Comparison of ENCODE assay signal across 11 cellular contexts in genomic region chr20:36644713-36645109, GRCh38. TPM values are rescaled to one million over a fixed set of nuclear protein-coding genes. Genes with fewer than 3 reads are reported as not detected.
A peak's percentile ranks its signal among the peaks of the same experiment; 100 is the strongest.
DNase-seq lines count a peak whose midpoint lies in the region; ATAC-seq lines count a peak whose summit lies in the region.
"Had no signal": no experiment of that assay in that cellular context is flagged by ENCODE, and none has a peak within 500 bp of the region (broad histone marks: within the 10 kb centered on the region; RNA-seq: fewer than 3 reads in every experiment).

No MANE protein-coding gene starts in this region.

- H3K14ac ChIP-seq in trophoblast cell (ENCODE audit: low read length), result no peak overlapping the region

- no peak overlapping the region for H3K4me3 ChIP-seq in mesendoderm (ENCODE audit: low read length)
- no peak overlapping the region for H3K4me3 ChIP-seq in trophoblast cell (ENCODE audit: low read depth, low read length)
- H3K4me3 ChIP-seq: esophagus muscularis mucosa had no signal

- H3K79me1 ChIP-seq in mesendoderm (ENCODE audit: low read length), result no peaks in the 10 kb centered on the region
- no peaks in the 10 kb centered on the region for H3K79me1 ChIP-seq in trophoblast cell (ENCODE audit: low read length)

- H3K23ac ChIP-seq in mesendoderm (ENCODE audit: low read length) (no peak overlapping the region), trophoblast cell (ENCODE audit: low read length) (no peak overlapping the region)

- no peak overlapping the region for H4K91ac ChIP-seq in trophoblast cell (ENCODE audit: low read depth, low read length)

- ATAC-seq in HG03469 (IDR thresholded peaks at IDR 0.05; ENCODE audit: unreplicated experiment), result no peak

- H3K4me1 Mint-ChIP-seq in activated naive CD4-positive, alpha-beta T cell treated with anti-CD3 and anti-CD28 coated beads, Interleukin-2, amount 10 ng/mL, durations not matched to agents 7 days and 5 days, result peaks cover 56% of the 10 kb centered on the region

- no peak overlapping the region for H2BK15ac ChIP-seq in mesendoderm (replicated peaks; ENCODE audit: low read depth)

- peak overlapping the region; percentile 97 for H3K27ac Mint-ChIP-seq in activated naive CD4-positive, alpha-beta T cell treated with anti-CD3 and anti-CD28 coated beads, Interleukin-2, amount 10 ng/mL, durations not matched to agents 7 days and 5 days

- H3K18ac ChIP-seq in mesendoderm (ENCODE audit: low read length) (no peak overlapping the region), trophoblast cell (ENCODE audit: low read length) (no peak overlapping the region)

- H4K5ac ChIP-seq in mesendoderm (ENCODE audit: low read length), result no peak overlapping the region

- H2BK5ac ChIP-seq in mesendoderm (ENCODE audit: low read length) (no peak overlapping the region), trophoblast cell (ENCODE audit: low read depth, low read length, poor library complexity) (no peak overlapping the region)

- peaks cover 44% of the 10 kb centered on the region for H3K36me3 Mint-ChIP-seq in activated naive CD4-positive, alpha-beta T cell treated with anti-CD3 and anti-CD28 coated beads, Interleukin-2, amount 10 ng/mL, durations not matched to agents 7 days and 5 days

- CTCF ChIA-PET in activated naive CD4-positive, alpha-beta T cell treated with anti-CD3 and anti-CD28 coated beads, Interleukin-2, amount 10 ng/mL, durations not matched to agents 7 days and 5 days (lab: Charles Lee), result interaction anchor here (0.8 to 2.8 kb wide), 7 partner anchors 15 to 237 kb away, joined by 3 to 17 read pairs (median 4); partner anchors contain the start of gene RAB5IF

- H3K9ac ChIP-seq in mesendoderm (ENCODE audit: low read length) (no peak overlapping the region), trophoblast cell (ENCODE audit: low read length) (no peak overlapping the region)

- H3K36me3 ChIP-seq in mesendoderm (ENCODE audit: control insufficient read depth, insufficient read depth, low read length) (no peaks in the 10 kb centered on the region), trophoblast cell (ENCODE audit: control insufficient read depth in 1 of 2, insufficient read depth in 2 of 2, low read length in 2 of 2) (no peaks in the 10 kb centered on the region)
- H3K36me3 ChIP-seq: brain microvascular endothelial cell, esophagus muscularis mucosa had no signal

- H3K79me2 ChIP-seq in mesendoderm (ENCODE audit: control insufficient read depth, insufficient read depth, low read length) (no peaks in the 10 kb centered on the region), trophoblast cell (ENCODE audit: control insufficient read depth, insufficient read depth, low read length, poor library complexity) (no peaks in the 10 kb centered on the region)

- no peaks in the 10 kb centered on the region for H3K9me3 Mint-ChIP-seq in activated naive CD4-positive, alpha-beta T cell treated with anti-CD3 and anti-CD28 coated beads, Interleukin-2, amount 10 ng/mL, durations not matched to agents 7 days and 5 days
- H3K9me3 Mint-ChIP-seq: neural crest cell had no signal

- DNase-seq in stimulated activated naive CD4-positive, alpha-beta T cell treated with Interleukin-2 at 50 U/mL for 16 hours (lab: John Stamatoyannopoulos, UW), result peak; percentile 53
- no peak for DNase-seq in stimulated activated naive CD4-positive, alpha-beta T cell (lab: John Stamatoyannopoulos, UW)
- DNase-seq in activated naive CD4-positive, alpha-beta T cell treated with anti-CD3 and anti-CD28 coated beads, Interleukin-2, amount 10 ng/mL, durations not matched to agents 7 days and 5 days, result peak; percentile 40
- DNase-seq in stimulated activated CD4-positive, alpha-beta T cell treated with anti-CD3 and anti-CD28 coated beads, Interleukin-12 subunit alpha, Interleukin-12 subunit beta, amount 100 ng/mL, for 4 hours, result peak; percentile 32
- DNase-seq in KG1 (lab: John Stamatoyannopoulos, UW) (no peak), mesendoderm (no peak), trophoblast cell (no peak)
- DNase-seq: brain microvascular endothelial cell had no signal

- no peaks in the 10 kb centered on the region for H3K27me3 ChIP-seq in mesendoderm (ENCODE audit: insufficient read depth, low read length, poor library complexity)
- H3K27me3 ChIP-seq in trophoblast cell (ENCODE audit: insufficient read depth, low read length), result no peaks in the 10 kb centered on the region
- H3K27me3 ChIP-seq: brain microvascular endothelial cell, esophagus muscularis mucosa had no signal

- H4K12ac ChIP-seq in trophoblast cell (ENCODE audit: low read depth, low read length), result no peak overlapping the region

- no CpG with 5 or more reads among the region's 7 CpGs for whole genome bisulfite sequencing in mesendoderm (ENCODE audit: extremely low coverage, insufficient coverage, low lambda C conversion rate)
- WGBS in trophoblast cell (ENCODE audit: extremely low coverage, insufficient coverage, insufficient read length), result no CpG with 5 or more reads among the region's 7 CpGs

- no peaks in the 10 kb centered on the region for H3K27me3 Mint-ChIP-seq in activated naive CD4-positive, alpha-beta T cell treated with anti-CD3 and anti-CD28 coated beads, Interleukin-2, amount 10 ng/mL, durations not matched to agents 7 days and 5 days

- H3K27ac ChIP-seq in mesendoderm (ENCODE audit: low read depth, low read length), result no peak overlapping the region
- no peak overlapping the region for H3K27ac ChIP-seq in trophoblast cell (ENCODE audit: low read depth, low read length)
- H3K27ac ChIP-seq: brain microvascular endothelial cell, esophagus muscularis mucosa had no signal

- no peak overlapping the region for H2BK12ac ChIP-seq in trophoblast cell (ENCODE audit: low read length)

- H3K4me3 Mint-ChIP-seq in activated naive CD4-positive, alpha-beta T cell treated with anti-CD3 and anti-CD28 coated beads, Interleukin-2, amount 10 ng/mL, durations not matched to agents 7 days and 5 days, result peak overlapping the region; percentile 96
- H3K4me3 Mint-ChIP-seq: neural crest cell had no signal

- H3K4me2 ChIP-seq in mesendoderm (ENCODE audit: low read length), result no peak overlapping the region
- no peak overlapping the region for H3K4me2 ChIP-seq in trophoblast cell (ENCODE audit: low read length)

- H2AK5ac ChIP-seq in mesendoderm (ENCODE audit: low read length) (no peak overlapping the region), trophoblast cell (ENCODE audit: low read length) (no peak overlapping the region)

- H3K4ac ChIP-seq in mesendoderm (ENCODE audit: low read depth, low read length), result no peak overlapping the region
- no peak overlapping the region for H3K4ac ChIP-seq in trophoblast cell (ENCODE audit: low read depth, low read length)

- H3K56ac ChIP-seq in mesendoderm (ENCODE audit: low read length), result no peak overlapping the region

- H2BK120ac ChIP-seq in mesendoderm (ENCODE audit: low read depth, low read length) (no peak overlapping the region), trophoblast cell (ENCODE audit: insufficient read depth, low read length, poor library complexity) (no peak overlapping the region)

- H4K8ac ChIP-seq in mesendoderm (ENCODE audit: low read depth, low read length), result no peak overlapping the region
- no peak overlapping the region for H4K8ac ChIP-seq in trophoblast cell (ENCODE audit: low read depth, low read length)

- no peak overlapping the region for H2AFZ ChIP-seq in trophoblast cell (ENCODE audit: insufficient read depth, low read length, poor library complexity)

- no peaks in the 10 kb centered on the region for H3K9me3 ChIP-seq in trophoblast cell (ENCODE audit: insufficient read depth, low read depth, low read length)
- H3K9me3 ChIP-seq: esophagus muscularis mucosa had no signal

- H3K4me1 ChIP-seq in mesendoderm (ENCODE audit: control insufficient read depth, low read depth, low read length) (no peaks in the 10 kb centered on the region), trophoblast cell (ENCODE audit: control insufficient read depth in 1 of 2, insufficient read depth in 2 of 2, low read length in 2 of 2) (no peaks in the 10 kb centered on the region)
- H3K4me1 ChIP-seq: esophagus muscularis mucosa had no signal

RNA-seq across cellular contexts. Expression of gene SLA2, which starts 1.3 kb away (rescaled TPM):
- polyA plus RNA-seq in mesendoderm (2013, experiment 1 of 2), result 0.10 TPM
- polyA plus RNA-seq in mesendoderm (2013, experiment 2 of 2), result 0.07 TPM
- 0.03 TPM in 2 replicates for polyA plus RNA-seq in trophoblast cell (2013)

RNA-seq across cellular contexts. Expression of gene RAB5IF, which starts 39.1 kb away (rescaled TPM):
- polyA plus RNA-seq in mesendoderm (2013, experiment 1 of 2), result 152 TPM
- 148 TPM for polyA plus RNA-seq in mesendoderm (2013, experiment 2 of 2)
- polyA plus RNA-seq in trophoblast cell (2013), result 126 and 142 TPM in 2 replicates

Comparison
In these comparisons a context has a peak if more than half of its experiments do, and no peak if none do; other contexts are left out.
1. DNase-seq: peak in stimulated activated naive CD4-positive, alpha-beta T cell treated with Interleukin-2 at 50 U/mL for 16 hours (single experiment), activated naive CD4-positive, alpha-beta T cell treated with anti-CD3 and anti-CD28 coated beads, Interleukin-2, amount 10 ng/mL, durations not matched to agents 7 days and 5 days (single experiment) and stimulated activated CD4-positive, alpha-beta T cell treated with anti-CD3 and anti-CD28 coated beads, Interleukin-12 subunit alpha, Interleukin-12 subunit beta, amount 100 ng/mL, for 4 hours (single experiment); none in stimulated activated naive CD4-positive, alpha-beta T cell (0 of 6), KG1 (single experiment), mesendoderm (single experiment) and trophoblast cell (0 of 2).